ENCODE assay signal across 19 cellular contexts in the genomic region with DNA sequence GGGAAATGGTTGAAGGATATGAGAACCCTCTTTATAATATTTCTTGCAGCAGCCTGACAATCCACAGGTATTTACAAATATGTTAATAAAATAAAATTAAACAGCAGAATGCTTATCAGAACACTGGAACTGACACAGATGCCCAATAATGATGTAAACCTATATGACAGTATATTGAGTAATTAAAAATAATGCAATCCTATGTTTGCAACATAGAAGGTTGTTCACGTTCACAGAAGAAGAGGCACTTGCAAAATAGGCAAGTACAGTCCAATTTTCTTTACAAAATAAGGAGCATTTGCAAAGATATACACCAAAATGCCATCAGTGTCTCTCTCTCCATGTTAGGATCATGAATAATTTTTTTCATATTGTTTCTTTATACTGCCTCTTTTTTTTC.
DNase-seq lines count a peak whose midpoint lies in the region; FAIRE-seq and TF ChIP-seq lines count a peak whose summit lies in the region.
"Had no signal": no experiment of that assay in that cellular context is flagged by ENCODE, and none has a peak within 500 bp of the region (broad histone marks: within the 10 kb centered on the region; RNA-seq: fewer than 3 reads in every experiment).

No MANE protein-coding gene starts in this region.

- H4K20me1 ChIP-seq in PC-9 (ENCODE audit: insufficient read depth), result no peaks in the 10 kb centered on the region
- H4K20me1 ChIP-seq in keratinocyte (ENCODE audit: control insufficient read depth, extremely low read depth, insufficient read depth, low read length), result no peaks in the 10 kb centered on the region

- H3K4me1 ChIP-seq in PC-9 (replicated peaks; ENCODE audit: insufficient read depth), result peaks cover 51% of the 10 kb centered on the region
- peaks cover 30% of the 10 kb centered on the region for H3K4me1 ChIP-seq in keratinocyte (ENCODE audit: control insufficient read depth, extremely low read depth, insufficient read depth, low read length)
- no peaks in the 10 kb centered on the region for H3K4me1 ChIP-seq in colonic mucosa
- H3K4me1 ChIP-seq: A549, BE2C had no signal

- H2AFZ ChIP-seq in PC-9, result no peak overlapping the region
- no peak overlapping the region for H2AFZ ChIP-seq in keratinocyte (ENCODE audit: control insufficient read depth, low read length)

- no peaks in the 10 kb centered on the region for H3K9me1 ChIP-seq in keratinocyte (ENCODE audit: control insufficient read depth, extremely low read depth, insufficient read depth, low read length)

- H3K9ac ChIP-seq in keratinocyte (ENCODE audit: control insufficient read depth, extremely low read depth, insufficient read depth, low read length) (no peak overlapping the region), colonic mucosa (ENCODE audit: low read depth in 2 of 2, low read length in 2 of 2) (no peak overlapping the region)

- H3K4me3 ChIP-seq in PC-9 (no peak overlapping the region), epithelial cell of esophagus (ENCODE audit: low read length) (no peak overlapping the region), keratinocyte (ENCODE audit: control insufficient read depth in 2 of 3, extremely low read depth in 1 of 3, insufficient read depth in 2 of 3, low read depth in 1 of 3, low read length in 3 of 3) (no peak overlapping the region), colonic mucosa (no peak overlapping the region)
- H3K4me3 ChIP-seq: A549, HAP-1 had no signal

- peaks cover 31% of the 10 kb centered on the region; the same call in 1 of the 2 replicates for H3F3A ChIP-seq in PC-9 (ENCODE audit: insufficient read depth, low read depth)

- no peak for FAIRE-seq in keratinocyte (lab: Jason Lieb, UNC)
- FAIRE-seq: A549, G401.6, GM12892, GM19239, H1 had no signal

- POLR2A ChIA-PET in PC-9 (lab: Charles Lee; ENCODE audit: unreplicated experiment) (no interaction called here), HEK293T (lab: Yijun Ruan, JAX) (no interaction called here)

- H3K9me3 ChIP-seq in PC-9 (ENCODE audit: insufficient read depth, low read depth) (no peaks in the 10 kb centered on the region), keratinocyte (ENCODE audit: control insufficient read depth, low read depth, low read length) (no peaks in the 10 kb centered on the region), colonic mucosa (no peaks in the 10 kb centered on the region)
- H3K9me3 ChIP-seq: A549, BE2C, HAP-1 had no signal

- H3K4me2 ChIP-seq in PC-9 (no peak overlapping the region), keratinocyte (ENCODE audit: control insufficient read depth, extremely low read depth, insufficient read depth, low read depth, low read length) (peak overlapping the region; percentile 50)
- H3K4me2 ChIP-seq: A549 had no signal

- BruUV-seq in PC-9 (replicated peaks; lab: Mats Ljungman, UMichigan), result no TSS peak

- H3K79me2 ChIP-seq in PC-9 (ENCODE audit: low read depth), result no peaks in the 10 kb centered on the region
- no peaks in the 10 kb centered on the region for H3K79me2 ChIP-seq in keratinocyte (ENCODE audit: control insufficient read depth, insufficient read depth, low read length)

- intact Hi-C loops in PC-9 (cut with micrococcal nuclease; ENCODE audit: unreplicated experiment), result loop anchor here (5.0 kb wide), 1 partner anchor 132 kb away; no protein-coding TSS in a partner anchor
- intact Hi-C loops in colonic mucosa (cut with DNase I), result no loop called here

- no peaks in the 10 kb centered on the region; the same call in 1 of the 2 replicates for H3K9me2 ChIP-seq in PC-9 (ENCODE audit: insufficient read depth)

- peak overlapping the region; percentile 85 for H3K27ac ChIP-seq in PC-9
- peak overlapping the region; percentile 88 for H3K27ac ChIP-seq in keratinocyte (ENCODE audit: control insufficient read depth, insufficient read depth, low read length)
- H3K27ac ChIP-seq in colonic mucosa, result no peak overlapping the region
- H3K27ac ChIP-seq: A549, C4-2B had no signal

- no peaks in the 10 kb centered on the region for H3K36me3 ChIP-seq in PC-9 (ENCODE audit: low read depth)
- H3K36me3 ChIP-seq in keratinocyte (ENCODE audit: control insufficient read depth in 2 of 2, extremely low read depth in 1 of 2, insufficient read depth in 2 of 2, low read length in 2 of 2), result no peaks in the 10 kb centered on the region
- no peaks in the 10 kb centered on the region for H3K36me3 ChIP-seq in colonic mucosa
- H3K36me3 ChIP-seq: BE2C, HAP-1 had no signal

- CTCF ChIA-PET in PC-9 (lab: Charles Lee), result no interaction called here
- CTCF ChIA-PET in HEK293T (lab: Yijun Ruan, JAX), result no interaction called here

- H3K27me3 ChIP-seq in PC-9 (ENCODE audit: insufficient read depth, low read depth), result no peaks in the 10 kb centered on the region
- no peaks in the 10 kb centered on the region for H3K27me3 ChIP-seq in keratinocyte (ENCODE audit: control insufficient read depth, extremely low read depth, insufficient read depth, low read length)
- H3K27me3 ChIP-seq in colonic mucosa, result no peaks in the 10 kb centered on the region
- H3K27me3 ChIP-seq: BE2C had no signal

- dilution Hi-C loops in keratinocyte (cut with MboI; ENCODE audit: extremely low pct_ligation_motif_present, low sequenced_read_pairs), result loop anchor here (25.0 kb wide), 1 partner anchor 397 kb away; a partner anchor contains a TSS

- TF ChIP-seq CTCF in PC-9 (conservative IDR thresholded peaks at IDR 0.05) (no peak), epithelial cell of esophagus (IDR thresholded peaks at IDR 0.05; ENCODE audit: insufficient read depth, low read depth, low read length, missing control alignments) (no peak), keratinocyte (optimal IDR thresholded peaks at IDR 0.05 in 1 of 3, IDR thresholded peaks at IDR 0.05 in 1 of 3, conservative IDR thresholded peaks at IDR 0.05 in 1 of 3; ENCODE audit: extremely low read depth in 1 of 3, insufficient read depth in 2 of 3, low read length in 3 of 3) (no peak), colonic mucosa (IDR thresholded peaks at IDR 0.05) (no peak)

- peak; percentile 53 for DNase-seq in NOMO-1 treated with DMSO at 0.1 percent for 48 hours (lab: John Stamatoyannopoulos, UW; ENCODE audit: unreplicated experiment)
- no peak for DNase-seq in PC-9
- peak; percentile 61 for DNase-seq in epithelial cell of esophagus (ENCODE audit: low read depth)
- no peak for DNase-seq in keratinocyte (ENCODE audit: low read depth, low spot score)
- DNase-seq in HEK293T (ENCODE audit: extremely low spot score), result no peak
- no peak for DNase-seq in colonic mucosa
- no peak for DNase-seq in NCI-H2081 (lab: John Stamatoyannopoulos, UW)
- DNase-seq: BE2C; CD4-positive, alpha-beta memory T cell; DMS153; DMS79 treated with DMSO at 0.1 percent for 48 hours; EL had no signal

TF ChIP-seq in HEK293T, 16 proteins besides CTCF, POLR2A, EP300 and RAD21:
- TF ChIP-seq NFRKB (IDR thresholded peaks at IDR 0.05), result no peak
- no peak for TF ChIP-seq ELF4 (IDR thresholded peaks at IDR 0.05)
- TF ChIP-seq CTBP1 (IDR thresholded peaks at IDR 0.05; ENCODE audit: borderline replicate concordance), result no peak
- TF ChIP-seq FOXA1 (IDR thresholded peaks at IDR 0.05), result no peak
- no peak for TF ChIP-seq L3MBTL2 (conservative IDR thresholded peaks at IDR 0.05)
- TF ChIP-seq, protein P1, sequence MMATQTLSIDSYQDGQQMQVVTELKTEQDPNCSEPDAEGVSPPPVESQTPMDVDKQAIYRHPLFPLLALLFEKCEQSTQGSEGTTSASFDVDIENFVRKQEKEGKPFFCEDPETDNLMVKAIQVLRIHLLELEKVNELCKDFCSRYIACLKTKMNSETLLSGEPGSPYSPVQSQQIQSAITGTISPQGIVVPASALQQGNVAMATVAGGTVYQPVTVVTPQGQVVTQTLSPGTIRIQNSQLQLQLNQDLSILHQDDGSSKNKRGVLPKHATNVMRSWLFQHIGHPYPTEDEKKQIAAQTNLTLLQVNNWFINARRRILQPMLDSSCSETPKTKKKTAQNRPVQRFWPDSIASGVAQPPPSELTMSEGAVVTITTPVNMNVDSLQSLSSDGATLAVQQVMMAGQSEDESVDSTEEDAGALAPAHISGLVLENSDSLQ (IDR thresholded peaks at IDR 0.05), result no peak
- no peak for TF ChIP-seq HDGF (IDR thresholded peaks at IDR 0.05; ENCODE audit: borderline replicate concordance)
- no peak for TF ChIP-seq FOXK2 (IDR thresholded peaks at IDR 0.05)
- TF ChIP-seq ARNT (IDR thresholded peaks at IDR 0.05), result no peak
- TF ChIP-seq TARDBP (IDR thresholded peaks at IDR 0.05), result no peak
- TF ChIP-seq SP1 (IDR thresholded peaks at IDR 0.05), result no peak
- TF ChIP-seq FOXM1 (IDR thresholded peaks at IDR 0.05; ENCODE audit: borderline replicate concordance), result no peak
- TF ChIP-seq ZNF384 (IDR thresholded peaks at IDR 0.05), result no peak
- no peak for TF ChIP-seq BHLHE40 (IDR thresholded peaks at IDR 0.05; ENCODE audit: borderline replicate concordance)

Comparison
In these comparisons a context has a peak if more than half of its experiments do, and no peak if none do; other contexts are left out.
1. DNase-seq: peak in NOMO-1 treated with DMSO at 0.1 percent for 48 hours (single experiment) and epithelial cell of esophagus (single experiment); none in PC-9 (0 of 2), keratinocyte (single experiment), HEK293T (single experiment), colonic mucosa (single experiment) and NCI-H2081 (0 of 2).